ENCODE assay signal across 2 cellular contexts in genomic region chr1:24487455-24487854, GRCh38.
TF ChIP-seq lines count a peak whose summit lies in the region.

No MANE protein-coding gene starts in this region.

TF ChIP-seq in WTC11, 78 proteins besides CTCF, POLR2A, EP300 and RAD21:
- TF ChIP-seq, protein P1, sequence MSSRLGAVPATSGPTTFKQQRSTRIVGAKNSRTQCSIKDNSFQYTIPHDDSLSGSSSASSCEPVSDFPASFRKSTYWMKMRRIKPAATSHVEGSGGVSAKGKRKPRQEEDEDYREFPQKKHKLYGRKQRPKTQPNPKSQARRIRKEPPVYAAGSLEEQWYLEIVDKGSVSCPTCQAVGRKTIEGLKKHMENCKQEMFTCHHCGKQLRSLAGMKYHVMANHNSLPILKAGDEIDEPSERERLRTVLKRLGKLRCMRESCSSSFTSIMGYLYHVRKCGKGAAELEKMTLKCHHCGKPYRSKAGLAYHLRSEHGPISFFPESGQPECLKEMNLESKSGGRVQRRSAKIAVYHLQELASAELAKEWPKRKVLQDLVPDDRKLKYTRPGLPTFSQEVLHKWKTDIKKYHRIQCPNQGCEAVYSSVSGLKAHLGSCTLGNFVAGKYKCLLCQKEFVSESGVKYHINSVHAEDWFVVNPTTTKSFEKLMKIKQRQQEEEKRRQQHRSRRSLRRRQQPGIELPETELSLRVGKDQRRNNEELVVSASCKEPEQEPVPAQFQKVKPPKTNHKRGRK (CRISPR knock-in tag; IDR thresholded peaks at IDR 0.05; ENCODE audit: borderline replicate concordance) = 0 out of 2 replicates have a peak, but pooled peaks have one; percentile 28
- TF ChIP-seq ZBTB43 (CRISPR knock-in tag; IDR thresholded peaks at IDR 0.05) (no peak), TP53 (CRISPR knock-in tag; IDR thresholded peaks at IDR 0.05) (no peak), PRDM15 (CRISPR knock-in tag; IDR thresholded peaks at IDR 0.05) (no peak), ZNF121 (CRISPR knock-in tag; IDR thresholded peaks at IDR 0.05) (no peak)

TF ChIP-seq in K562, 482 proteins besides CTCF, POLR2A, EP300 and RAD21:
- TF ChIP-seq CHD4 (IDR thresholded peaks at IDR 0.05; ENCODE audit: insufficient read depth, insufficient replicate concordance, low read depth, low read length, poor library complexity, severe bottlenecking) (no peak), ZNF316 (IDR thresholded peaks at IDR 0.05) (no peak), TRIM24 (IDR thresholded peaks at IDR 0.05) (0 out of 4 replicates have a peak, but pooled peaks of 1 of the 2 experiments have one; percentile 15), NCOA1 (IDR thresholded peaks at IDR 0.05; ENCODE audit: low read depth) (no peak), EHMT2 (IDR thresholded peaks at IDR 0.05) (no peak), RNF2 (IDR thresholded peaks at IDR 0.05) (no peak), ARID1B (IDR thresholded peaks at IDR 0.05) (no peak), KLF16 (IDR thresholded peaks at IDR 0.05) (no peak), PHF21A (IDR thresholded peaks at IDR 0.05; ENCODE audit: borderline replicate concordance, low read depth) (no peak), CEBPG (CRISPR knock-in tag; IDR thresholded peaks at IDR 0.05) (no peak), CEBPG (tag; conservative IDR thresholded peaks at IDR 0.05 in 1 of 2, IDR thresholded peaks at IDR 0.05 in 1 of 2) (0 out of 4 replicates have a peak, but pooled peaks of 1 of the 2 experiments have one; percentile 20), ZFPM2 (CRISPR knock-in tag; IDR thresholded peaks at IDR 0.05) (no peak), ZEB2 (IDR thresholded peaks at IDR 0.05) (no peak), GTF2A2 (tag; IDR thresholded peaks at IDR 0.05) (no peak), ZNF347 (CRISPR knock-in tag; IDR thresholded peaks at IDR 0.05; ENCODE audit: low read depth) (no peak), PREB (CRISPR knock-in tag; IDR thresholded peaks at IDR 0.05) (no peak), MEF2A (IDR thresholded peaks at IDR 0.05; ENCODE audit: control insufficient read depth, low read depth, low read length) (no peak), ZFP30 (CRISPR knock-in tag; IDR thresholded peaks at IDR 0.05; ENCODE audit: borderline replicate concordance) (no peak), PCBP1 (IDR thresholded peaks at IDR 0.05; ENCODE audit: low read depth, low read length, poor library complexity, severe bottlenecking) (no peak), CBX5 (IDR thresholded peaks at IDR 0.05; ENCODE audit: borderline replicate concordance, low read depth) (no peak), ZNF592 (IDR thresholded peaks at IDR 0.05) (no peak), ARID3A (IDR thresholded peaks at IDR 0.05; ENCODE audit: borderline replicate concordance, low read depth, low read length) (no peak), ZNF778 (CRISPR knock-in tag; IDR thresholded peaks at IDR 0.05) (no peak), MCM7 (IDR thresholded peaks at IDR 0.05) (no peak), ID3 (CRISPR knock-in tag; IDR thresholded peaks at IDR 0.05) (no peak), ID3 (tag; IDR thresholded peaks at IDR 0.05) (no peak)
- TF ChIP-seq, protein P2, sequence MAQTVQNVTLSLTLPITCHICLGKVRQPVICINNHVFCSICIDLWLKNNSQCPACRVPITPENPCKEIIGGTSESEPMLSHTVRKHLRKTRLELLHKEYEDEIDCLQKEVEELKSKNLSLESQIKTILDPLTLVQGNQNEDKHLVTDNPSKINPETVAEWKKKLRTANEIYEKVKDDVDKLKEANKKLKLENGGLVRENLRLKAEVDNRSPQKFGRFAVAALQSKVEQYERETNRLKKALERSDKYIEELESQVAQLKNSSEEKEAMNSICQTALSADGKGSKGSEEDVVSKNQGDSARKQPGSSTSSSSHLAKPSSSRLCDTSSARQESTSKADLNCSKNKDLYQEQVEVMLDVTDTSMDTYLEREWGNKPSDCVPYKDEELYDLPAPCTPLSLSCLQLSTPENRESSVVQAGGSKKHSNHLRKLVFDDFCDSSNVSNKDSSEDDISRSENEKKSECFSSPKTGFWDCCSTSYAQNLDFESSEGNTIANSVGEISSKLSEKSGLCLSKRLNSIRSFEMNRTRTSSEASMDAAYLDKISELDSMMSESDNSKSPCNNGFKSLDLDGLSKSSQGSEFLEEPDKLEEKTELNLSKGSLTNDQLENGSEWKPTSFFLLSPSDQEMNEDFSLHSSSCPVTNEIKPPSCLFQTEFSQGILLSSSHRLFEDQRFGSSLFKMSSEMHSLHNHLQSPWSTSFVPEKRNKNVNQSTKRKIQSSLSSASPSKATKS (CRISPR knock-in tag; IDR thresholded peaks at IDR 0.05) = no peak
- TF ChIP-seq, protein P1 (tag; IDR thresholded peaks at IDR 0.05) = peak; percentile 98
- TF ChIP-seq, protein P3, sequence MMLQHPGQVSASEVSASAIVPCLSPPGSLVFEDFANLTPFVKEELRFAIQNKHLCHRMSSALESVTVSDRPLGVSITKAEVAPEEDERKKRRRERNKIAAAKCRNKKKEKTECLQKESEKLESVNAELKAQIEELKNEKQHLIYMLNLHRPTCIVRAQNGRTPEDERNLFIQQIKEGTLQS (IDR thresholded peaks at IDR 0.05) = peak; percentile 44; the same call in 1 of the 2 replicates
- TF ChIP-seq, protein P3 (CRISPR knock-in tag; conservative IDR thresholded peaks at IDR 0.05) = no peak
- TF ChIP-seq, protein P4, sequence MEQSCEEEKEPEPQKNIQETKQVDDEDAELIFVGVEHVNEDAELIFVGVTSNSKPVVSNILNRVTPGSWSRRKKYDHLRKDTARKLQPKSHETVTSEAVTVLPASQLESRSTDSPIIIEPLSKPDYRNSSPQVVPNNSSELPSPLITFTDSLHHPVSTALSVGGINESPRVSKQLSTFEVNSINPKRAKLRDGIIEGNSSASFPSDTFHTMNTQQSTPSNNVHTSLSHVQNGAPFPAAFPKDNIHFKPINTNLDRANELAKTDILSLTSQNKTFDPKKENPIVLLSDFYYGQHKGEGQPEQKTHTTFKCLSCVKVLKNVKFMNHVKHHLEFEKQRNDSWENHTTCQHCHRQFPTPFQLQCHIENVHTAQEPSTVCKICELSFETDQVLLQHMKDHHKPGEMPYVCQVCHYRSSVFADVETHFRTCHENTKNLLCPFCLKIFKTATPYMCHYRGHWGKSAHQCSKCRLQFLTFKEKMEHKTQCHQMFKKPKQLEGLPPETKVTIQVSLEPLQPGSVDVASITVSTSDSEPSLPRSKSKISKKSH (CRISPR knock-in tag; IDR thresholded peaks at IDR 0.05) = no peak
